In the genomic region with DNA sequence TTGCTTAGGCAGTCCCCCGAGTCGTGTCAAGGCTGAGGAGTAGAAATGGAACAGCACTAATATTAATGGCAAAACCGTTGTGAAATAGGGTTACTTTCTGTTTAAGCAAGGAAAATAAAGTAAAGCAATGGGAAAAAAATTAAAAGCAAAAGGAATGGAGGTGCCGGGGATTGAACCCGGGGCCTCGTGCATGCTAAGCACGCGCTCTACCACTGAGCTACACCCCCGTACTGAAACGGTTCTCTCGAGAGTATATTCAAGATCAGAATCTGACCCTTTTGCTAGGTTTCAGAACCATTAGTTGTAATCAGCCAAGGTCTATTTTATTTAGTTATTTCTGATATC, we compare ENCODE assay signal across 8 cellular contexts.
DNase-seq lines count a peak whose midpoint lies in the region; ATAC-seq and TF ChIP-seq lines count a peak whose summit lies in the region.

No MANE protein-coding gene starts in this region.

- no peaks in the 10 kb centered on the region for H3K36me3 ChIP-seq in CD8-positive, alpha-beta T cell (ENCODE audit: insufficient read depth, low read length)
- H3K36me3 ChIP-seq in IMR-90 (ENCODE audit: control insufficient read depth, insufficient read depth, low read length): no peaks in the 10 kb centered on the region
- no peaks in the 10 kb centered on the region for H3K36me3 ChIP-seq in neural progenitor cell

- no peaks in the 10 kb centered on the region for H3K9me1 ChIP-seq in IMR-90 (ENCODE audit: insufficient read depth, low read length)

- CTCF ChIA-PET in CD8-positive, alpha-beta T cell (lab: Charles Lee): interaction anchor here (0.6 to 5.6 kb wide), 39 partner anchors 10 to 1029 kb away, joined by 3 to 140 read pairs (median 7); a partner anchor contains a TSS
- CTCF ChIA-PET in IMR-90 (lab: Yijun Ruan, JAX): interaction anchor here (0.6 to 1.7 kb wide), 7 partner anchors 12 to 1216 kb away, joined by 3 to 8 read pairs (median 6); no protein-coding TSS in a partner anchor

- 0% methylated on average over 3 of the region's 11 CpGs; no CpG with 5 or more reads in 1 of the 2 experiments for WGBS in IMR-90 (ENCODE audit: extremely low coverage in 2 of 2, insufficient read length in 1 of 2), 2 experiments

- H3K27ac Mint-ChIP-seq in CD8-positive, alpha-beta T cell: peak overlapping the region; percentile 89
- H3K27ac Mint-ChIP-seq in activated T-helper 17 cell treated with anti-CD3 and anti-CD28 coated beads, Interleukin-2, amount 50 U/mL, for 72 hours: peak overlapping the region; percentile 97
- H3K27ac Mint-ChIP-seq in neural progenitor cell: peak overlapping the region; percentile 100

- H3K4me1 ChIP-seq in CD8-positive, alpha-beta T cell (ENCODE audit: insufficient read depth, low read length): peaks cover 14% of the 10 kb centered on the region
- H3K4me1 ChIP-seq in IMR-90 (ENCODE audit: control insufficient read depth, insufficient read depth, low read length) (no peaks in the 10 kb centered on the region), neural progenitor cell (no peaks in the 10 kb centered on the region)

- in situ Hi-C loops in IMR-90 (cut with MboI; ENCODE audit: low sequenced_read_pairs): loop anchor here (5.0 kb wide), 1 partner anchor 179 kb away; no protein-coding TSS in a partner anchor

- H4K91ac ChIP-seq in IMR-90 (ENCODE audit: insufficient read depth, low read depth, low read length): no peak overlapping the region

- H2BK15ac ChIP-seq in IMR-90 (ENCODE audit: low read depth, low read length): no peak overlapping the region

- dilution Hi-C loops in IMR-90 (cut with HindIII; ENCODE audit: low sequenced_read_pairs, unreplicated experiment): no loop called here

- no peak overlapping the region for H3K56ac ChIP-seq in IMR-90 (ENCODE audit: extremely low read depth, insufficient read depth, low read length)

- no peak overlapping the region for H2BK120ac ChIP-seq in IMR-90 (ENCODE audit: low read depth, low read length)

- H3K27me3 Mint-ChIP-seq in CD8-positive, alpha-beta T cell (ENCODE audit: low read depth): peaks cover 23% of the 10 kb centered on the region
- peaks cover 18% of the 10 kb centered on the region for H3K27me3 Mint-ChIP-seq in activated T-helper 17 cell treated with anti-CD3 and anti-CD28 coated beads, Interleukin-2, amount 50 U/mL, for 72 hours
- H3K27me3 Mint-ChIP-seq in neural progenitor cell (ENCODE audit: insufficient read depth, low read depth): peaks cover 39% of the 10 kb centered on the region

- H3K4me3 Mint-ChIP-seq in CD8-positive, alpha-beta T cell: peak overlapping the region; percentile 92
- peak overlapping the region; percentile 94 for H3K4me3 Mint-ChIP-seq in activated T-helper 17 cell treated with anti-CD3 and anti-CD28 coated beads, Interleukin-2, amount 50 U/mL, for 72 hours
- peak overlapping the region; percentile 95 for H3K4me3 Mint-ChIP-seq in neural progenitor cell

- peak; percentile 46 to 82 (median 60) for DNase-seq in CD8-positive, alpha-beta T cell
- DNase-seq in IMR-90: peak; percentile 70
- peak; percentile 74 for DNase-seq in RKO (ENCODE audit: low spot score)
- peak; percentile 78 for DNase-seq in fibroblast of villous mesenchyme (ENCODE audit: low read depth)
- DNase-seq in neural progenitor cell (ENCODE audit: low spot score): peak; percentile 80
- peak; percentile 97 for DNase-seq in superior temporal gyrus (ENCODE audit: extremely low spot score)

- peak overlapping the region; percentile 93 for H2AFZ ChIP-seq in IMR-90 (replicated peaks; ENCODE audit: low read length, poor library complexity)
- H2AFZ ChIP-seq in neural progenitor cell (replicated peaks): peak overlapping the region; percentile 95

- BruUV-seq in IMR-90 (replicated peaks; lab: Mats Ljungman, UMichigan): no TSS peak

- H3K27me3 ChIP-seq in CD8-positive, alpha-beta T cell (ENCODE audit: insufficient read depth, low read length): peaks cover 2% of the 10 kb centered on the region
- H3K27me3 ChIP-seq in IMR-90 (ENCODE audit: control insufficient read depth, insufficient read depth, low read length): no peaks in the 10 kb centered on the region
- peaks cover 63% of the 10 kb centered on the region for H3K27me3 ChIP-seq in neural progenitor cell

- peaks cover 5% of the 10 kb centered on the region for H3K36me3 Mint-ChIP-seq in CD8-positive, alpha-beta T cell
- H3K36me3 Mint-ChIP-seq in activated T-helper 17 cell treated with anti-CD3 and anti-CD28 coated beads, Interleukin-2, amount 50 U/mL, for 72 hours (ENCODE audit: low read depth): peaks cover 17% of the 10 kb centered on the region
- peaks cover 4% of the 10 kb centered on the region for H3K36me3 Mint-ChIP-seq in neural progenitor cell

- intact Hi-C loops in CD8-positive, alpha-beta T cell (cut with DNase I, micrococcal nuclease): loop anchor here (1.0 to 5.0 kb wide), 11 partner anchors 25 to 749 kb away; a partner anchor contains a TSS
- intact Hi-C loops in IMR-90 (cut with micrococcal nuclease): loop anchor here (1.0 to 10.0 kb wide), 8 partner anchors 25 to 747 kb away; a partner anchor contains a TSS

- peak; percentile 63 for ATAC-seq in CD8-positive, alpha-beta T cell
- ATAC-seq in GM21367 (IDR thresholded peaks at IDR 0.05; ENCODE audit: unreplicated experiment): peak; percentile 39
- peak; percentile 77 for ATAC-seq in IMR-90 (ENCODE audit: low read depth)
- peak; percentile 68 for ATAC-seq in activated T-helper 17 cell treated with anti-CD3 and anti-CD28 coated beads, Interleukin-2, amount 50 U/mL, for 72 hours (replicated peaks)

- H3K9me3 Mint-ChIP-seq in CD8-positive, alpha-beta T cell: no peaks in the 10 kb centered on the region
- no peaks in the 10 kb centered on the region for H3K9me3 Mint-ChIP-seq in activated T-helper 17 cell treated with anti-CD3 and anti-CD28 coated beads, Interleukin-2, amount 50 U/mL, for 72 hours
- peaks cover 7% of the 10 kb centered on the region for H3K9me3 Mint-ChIP-seq in neural progenitor cell

- peak overlapping the region; percentile 74 for H3K4me3 ChIP-seq in CD8-positive, alpha-beta T cell (ENCODE audit: low read depth, low read length)
- H3K4me3 ChIP-seq in IMR-90 (ENCODE audit: insufficient read depth, low read depth, low read length) (peak overlapping the region; percentile 65), fibroblast of villous mesenchyme (ENCODE audit: low read depth, low read length) (peak overlapping the region; percentile 82), neural progenitor cell (peak overlapping the region; percentile 82)

- POLR2A ChIA-PET in CD8-positive, alpha-beta T cell (lab: Charles Lee): interaction anchor here (0.6 to 3.8 kb wide), 12 partner anchors 25 to 1028 kb away, joined by 3 to 21 read pairs (median 5); a partner anchor contains a TSS
- POLR2A ChIA-PET in IMR-90 (lab: Charles Lee; ENCODE audit: unreplicated experiment): no interaction called here

- no peaks in the 10 kb centered on the region for H3K9me3 ChIP-seq in CD8-positive, alpha-beta T cell (ENCODE audit: low read length)
- H3K9me3 ChIP-seq in IMR-90 (ENCODE audit: control insufficient read depth, insufficient read depth, low read length) (no peaks in the 10 kb centered on the region), neural progenitor cell (ENCODE audit: low read depth) (no peaks in the 10 kb centered on the region)

- no peak for TF ChIP-seq CTCF in CD8-positive, alpha-beta T cell (IDR thresholded peaks at IDR 0.05)
- no peak for TF ChIP-seq CTCF in IMR-90 (conservative IDR thresholded peaks at IDR 0.05; ENCODE audit: low read depth, low read length)
- no peak for TF ChIP-seq CTCF in fibroblast of villous mesenchyme (IDR thresholded peaks at IDR 0.05; ENCODE audit: insufficient read depth, low read depth, low read length)
- no peak for TF ChIP-seq CTCF in neural progenitor cell (IDR thresholded peaks at IDR 0.05)

- H3K27ac ChIP-seq in CD8-positive, alpha-beta T cell (ENCODE audit: low read depth, low read length): peak overlapping the region; percentile 44
- H3K27ac ChIP-seq in IMR-90 (ENCODE audit: insufficient read depth, low read length): no peak overlapping the region
- no peak overlapping the region for H3K27ac ChIP-seq in neural progenitor cell

- H3K4me1 Mint-ChIP-seq in CD8-positive, alpha-beta T cell (ENCODE audit: low read depth): peaks cover 14% of the 10 kb centered on the region
- peaks cover 16% of the 10 kb centered on the region for H3K4me1 Mint-ChIP-seq in activated T-helper 17 cell treated with anti-CD3 and anti-CD28 coated beads, Interleukin-2, amount 50 U/mL, for 72 hours
- H3K4me1 Mint-ChIP-seq in neural progenitor cell: peaks cover 12% of the 10 kb centered on the region

- no peak overlapping the region for H3K23ac ChIP-seq in IMR-90 (ENCODE audit: low read depth, low read length)

- H3K4me2 ChIP-seq in IMR-90 (ENCODE audit: low read depth, low read length) (peak overlapping the region; percentile 92), neural progenitor cell (peak overlapping the region; percentile 92)

- 0 out of 2 replicates have a peak overlapping the region, but pooled peaks have one; percentile 8 for H3K14ac ChIP-seq in IMR-90 (replicated peaks; ENCODE audit: low read depth, low read length)

- H3K79me1 ChIP-seq in IMR-90 (ENCODE audit: low read depth in 1 of 2, low read length in 2 of 2): no peaks in the 10 kb centered on the region

- no peak overlapping the region for H2BK5ac ChIP-seq in IMR-90 (ENCODE audit: low read depth, low read length, poor library complexity, severe bottlenecking)

- 0 out of 2 replicates have a peak overlapping the region, but pooled peaks have one; percentile 5 for H3K4ac ChIP-seq in IMR-90 (ENCODE audit: low read depth, low read length)

- no peak for TF ChIP-seq RAD21 in IMR-90 (IDR thresholded peaks at IDR 0.05; ENCODE audit: low read length)

- no peak overlapping the region for H4K5ac ChIP-seq in IMR-90 (ENCODE audit: low read depth, low read length)

- H2AK9ac ChIP-seq in IMR-90 (replicated peaks; ENCODE audit: low read depth, low read length, poor library complexity): no peak overlapping the region

- H3K79me2 ChIP-seq in neural progenitor cell (ENCODE audit: low read depth): no peaks in the 10 kb centered on the region

- no peak overlapping the region for H2AK5ac ChIP-seq in IMR-90 (ENCODE audit: low read depth, low read length)

- H3K18ac ChIP-seq in IMR-90 (ENCODE audit: low read depth, low read length): no peak overlapping the region

- H4K20me1 ChIP-seq in IMR-90 (ENCODE audit: insufficient read depth, low read length) (peaks cover 4% of the 10 kb centered on the region), neural progenitor cell (ENCODE audit: low read depth) (no peaks in the 10 kb centered on the region)

- H2BK20ac ChIP-seq in IMR-90 (ENCODE audit: low read depth, low read length): no peak overlapping the region

- peaks cover 20% of the 10 kb centered on the region for H3F3A ChIP-seq in neural progenitor cell (ENCODE audit: low read depth)

- H4K8ac ChIP-seq in IMR-90 (ENCODE audit: low read depth in 2 of 2, low read length in 2 of 2): no peak overlapping the region

- H3K9ac ChIP-seq in IMR-90 (ENCODE audit: low read depth, low read length): no peak overlapping the region
- H3K9ac ChIP-seq in neural progenitor cell: no peak overlapping the region

- no peak for TF ChIP-seq POLR2A in IMR-90 (IDR thresholded peaks at IDR 0.05; ENCODE audit: low read depth, low read length)

TF ChIP-seq in IMR-90, 13 proteins besides CTCF, POLR2A, EP300 and RAD21 (continues in another document):
- TF ChIP-seq RCOR1 (IDR thresholded peaks at IDR 0.05; ENCODE audit: insufficient replicate concordance, low read length): no peak
- no peak for TF ChIP-seq MAZ (IDR thresholded peaks at IDR 0.05; ENCODE audit: borderline replicate concordance, low read depth, low read length)
